ENCODE assay signal across 20 cellular contexts in genomic region chr2:127358044-127358443, GRCh38. TPM values are rescaled to one million over a fixed set of nuclear protein-coding genes. Genes with fewer than 3 reads are reported as not detected.
DNase-seq lines count a peak whose midpoint lies in the region; ATAC-seq, FAIRE-seq and TF ChIP-seq lines count a peak whose summit lies in the region.
"Had no signal": no experiment of that assay in that cellular context is flagged by ENCODE, and none has a peak within 500 bp of the region (broad histone marks: within the 10 kb centered on the region; RNA-seq: fewer than 3 reads in every experiment).

No MANE protein-coding gene starts in this region.

- TF ChIP-seq CTCF in fibroblast of mammary gland (conservative IDR thresholded peaks at IDR 0.05; ENCODE audit: control insufficient read depth, insufficient read depth, low read depth, low read length) (no peak), right lobe of liver (IDR thresholded peaks at IDR 0.05) (no peak)

- ATAC-seq in T-helper 17 cell (no peak), right lobe of liver (peak; percentile 62 to 89 (median 82)), GM21423 (IDR thresholded peaks at IDR 0.05; ENCODE audit: unreplicated experiment) (no peak)

- DNase-seq in H54 (ENCODE audit: insufficient read length, low spot score) (no peak), T-helper 17 cell (no peak), fibroblast of mammary gland (ENCODE audit: low read depth) (peak; percentile 39), right lobe of liver (no peak), GOT3 (lab: John Stamatoyannopoulos, UW) (no peak), NCI-H446 (lab: John Stamatoyannopoulos, UW) (no peak), DMS 273 (lab: John Stamatoyannopoulos, UW; ENCODE audit: unreplicated experiment) (no peak)
- DNase-seq: CD4-positive, CD25-positive, alpha-beta regulatory T cell; DMS79 treated with DMSO at 0.1 percent for 48 hours; GF-D8; H7; Kasumi-1; NCI-H1930; NCI-H510A; NCI-H774; PC-9 had no signal

- no peak overlapping the region for H3K4me3 Mint-ChIP-seq in T-helper 17 cell
- H3K4me3 Mint-ChIP-seq: CD4-positive, CD25-positive, alpha-beta regulatory T cell had no signal

- no peaks in the 10 kb centered on the region for H3K36me3 ChIP-seq in right lobe of liver

- WGBS in right lobe of liver (ENCODE audit: insufficient coverage, low coverage, low lambda C conversion rate, missing lambda C conversion rate): 38% methylated on average over 3 of the region's 3 CpGs

- H3K4me1 ChIP-seq in right lobe of liver: peaks cover 0 to 31% (median 8%) of the 10 kb centered on the region in 4 donors

- H3K9me3 ChIP-seq in T-helper 17 cell (ENCODE audit: control insufficient read depth, low read length, poor library complexity, severe bottlenecking) (no peaks in the 10 kb centered on the region), right lobe of liver (no peaks in the 10 kb centered on the region)

- no peak overlapping the region for H3K4me3 ChIP-seq in fibroblast of mammary gland (ENCODE audit: control insufficient read depth, low read depth, low read length)
- H3K4me3 ChIP-seq in right lobe of liver: no peak overlapping the region
- H3K4me3 ChIP-seq: PC-9 had no signal

- no peak for TF ChIP-seq POLR2A in H54 (IDR thresholded peaks at IDR 0.05; ENCODE audit: low read depth, low read length)
- no peak for TF ChIP-seq POLR2A in right lobe of liver (IDR thresholded peaks at IDR 0.05)

- no peaks in the 10 kb centered on the region for H3K36me3 Mint-ChIP-seq in T-helper 17 cell (ENCODE audit: low read depth)
- H3K36me3 Mint-ChIP-seq: CD4-positive, CD25-positive, alpha-beta regulatory T cell; IgD-negative memory B cell had no signal

- H3K4me1 Mint-ChIP-seq in T-helper 17 cell: peaks cover 29% of the 10 kb centered on the region

- no peaks in the 10 kb centered on the region for H3K27me3 ChIP-seq in right lobe of liver

- intact Hi-C loops in right lobe of liver (cut with DNase I): no loop called here

- no peaks in the 10 kb centered on the region for H3K27me3 Mint-ChIP-seq in T-helper 17 cell
- H3K27me3 Mint-ChIP-seq: CD4-positive, CD25-positive, alpha-beta regulatory T cell; IgD-negative memory B cell had no signal

- FAIRE-seq in H54 (lab: Jason Lieb, UNC): peak; percentile 6
- FAIRE-seq: GM12891, GM19239 had no signal

- peak overlapping the region in 1 of 3 donors; percentile 22 for H3K27ac ChIP-seq in right lobe of liver
- H3K27ac ChIP-seq: PC-9 had no signal

- H3K27ac Mint-ChIP-seq in T-helper 17 cell: peak overlapping the region; percentile 62
- H3K27ac Mint-ChIP-seq: IgD-negative memory B cell had no signal

RNA-seq across cellular contexts. Expression of gene MAP3K2, which starts 29.7 kb away (rescaled TPM):
- total RNA-seq in T-helper 17 cell: 100 to 1,000 TPM in 1 of 2 donors, 10 to 100 TPM in 1; 91.0 to 100 TPM
- 10 to 100 TPM; 28.6 to 45.1 (median 39.8) TPM for total RNA-seq in right lobe of liver

Comparison
In these comparisons a context has a peak if more than half of its experiments do, and no peak if none do; other contexts are left out.
1. ATAC-seq: peak in right lobe of liver (4 of 4); none in T-helper 17 cell (single experiment) and GM21423 (single experiment).